8 cellular contexts compared by ENCODE assay signal in genomic region chr10:717458-717857, GRCh38. TPM values are rescaled to one million over a fixed set of nuclear protein-coding genes. Genes with fewer than 3 reads are reported as not detected.
"Had no signal": no experiment of that assay in that cellular context is flagged by ENCODE, and none has a peak within 500 bp of the region (broad histone marks: within the 10 kb centered on the region; RNA-seq: fewer than 3 reads in every experiment).

No MANE protein-coding gene starts in this region.

- H3K27ac ChIP-seq: GM23248 had no signal

- H3K27ac Mint-ChIP-seq: HFFc6 had no signal

- H2AFZ ChIP-seq: GM23248 had no signal

- ATAC-seq: HCT116, K562 had no signal

- H3K4me3 ChIP-seq: GM23248, HAP-1, K562 had no signal

- DNase-seq: GM23248, GOT3, H7, HFFc6, IMR-90 had no signal

- H3K36me3 ChIP-seq: HAP-1 had no signal

- H3K4me1 ChIP-seq: HAP-1 had no signal

- H3K4me3 Mint-ChIP-seq: HFFc6 had no signal

- H3K9ac ChIP-seq: GM23248 had no signal

RNA-seq across cellular contexts. Expression of gene DIP2C, which starts 28.0 kb away (rescaled TPM):
- total RNA-seq: K562 had no signal
